In genomic region chr19:48964205-48965032, GRCh38 we compare ENCODE assay signal across 6 cellular contexts. TPM values are rescaled to one million over a fixed set of nuclear protein-coding genes. Genes with fewer than 3 reads are reported as not detected.
DNase-seq lines count a peak whose midpoint lies in the region; ATAC-seq and TF ChIP-seq lines count a peak whose summit lies in the region.

No MANE protein-coding gene starts in this region.

- ATAC-seq in naive B cell (ENCODE audit: low read depth in 2 of 2) (no peak), GM21737 (IDR thresholded peaks at IDR 0.05; ENCODE audit: unreplicated experiment) (no peak)

- WGBS in HUES64: 23% methylated on average over 19 of the region's 19 CpGs

- H3K4me1 Mint-ChIP-seq in naive B cell: peaks cover 63 to 72% (median 64%) of the 10 kb centered on the region in 3 donors

- H3K4me3 ChIP-seq in HUES64 (ENCODE audit: low read length): peak overlapping the region; percentile 61
- peak overlapping the region; percentile 89 to 94 for H3K4me3 ChIP-seq in ascending aorta

- H3K36me3 Mint-ChIP-seq in naive B cell: peaks cover 5 to 12% of the 10 kb centered on the region in 2 donors

- no peaks in the 10 kb centered on the region for H3K27me3 Mint-ChIP-seq in naive B cell

- H3K4me3 Mint-ChIP-seq in naive B cell: peak overlapping the region; percentile 91 to 99 (median 98)

- intact Hi-C loops in ascending aorta (cut with DNase I): loop anchor here (1.0 to 2.0 kb wide), 4 partner anchors 28 to 128 kb away; partner anchors contain the start of genes GYS1, HSD17B14, NUCB1 and RUVBL2

- peaks cover 19% of the 10 kb centered on the region for H3K4me1 ChIP-seq in HUES64 (ENCODE audit: insufficient read depth, low read length)
- H3K4me1 ChIP-seq in ascending aorta: peaks cover 9 to 37% of the 10 kb centered on the region in 2 donors

- no peak for DNase-seq in ascending aorta (ENCODE audit: low spot score in 2 of 2)
- no peak for DNase-seq in naive B cell
- DNase-seq in UCSD-AML1 (lab: John Stamatoyannopoulos, UW; ENCODE audit: unreplicated experiment): no peak
- no peak for DNase-seq in HK-2 (ENCODE audit: unreplicated experiment)

- H3K9ac ChIP-seq in HUES64 (ENCODE audit: low read depth, low read length): peak overlapping the region; percentile 92

- H3K27ac ChIP-seq in HUES64 (ENCODE audit: low read depth, low read length) (peak overlapping the region; percentile 91), ascending aorta (peak overlapping the region; percentile 89 to 96)

- no peak for TF ChIP-seq CTCF in ascending aorta (IDR thresholded peaks at IDR 0.05)

- H3K9me3 Mint-ChIP-seq in naive B cell: peaks cover 0 to 2% (median 0%) of the 10 kb centered on the region in 7 donors

- H3K27me3 ChIP-seq in HUES64 (ENCODE audit: insufficient read depth, low read length): no peaks in the 10 kb centered on the region
- H3K27me3 ChIP-seq in ascending aorta: no peaks in the 10 kb centered on the region

- peaks cover 39% of the 10 kb centered on the region for H3K36me3 ChIP-seq in HUES64 (ENCODE audit: insufficient read depth, low read length)
- peaks cover 18 to 27% of the 10 kb centered on the region in 2 donors for H3K36me3 ChIP-seq in ascending aorta

- H3K27ac Mint-ChIP-seq in naive B cell: peak overlapping the region; percentile 74 to 99 (median 94)

- H3K9me3 ChIP-seq in HUES64 (ENCODE audit: insufficient read depth, low read depth, low read length) (no peaks in the 10 kb centered on the region), ascending aorta (no peaks in the 10 kb centered on the region)

RNA-seq across cellular contexts. Expression of gene FTL, which starts 0.7 kb away (rescaled TPM):
- 1,683 TPM for polyA plus RNA-seq in HUES64 (2013, experiment 1 of 2)
- 1,737 TPM for polyA plus RNA-seq in HUES64 (2013, experiment 2 of 2)
- total RNA-seq in ascending aorta: 7,736 TPM
- polyA plus RNA-seq in naive B cell (ENCODE audit: low read depth in 6 of 6): 1,000 to 10,000 TPM; 5,752 to 7,301 (median 6,284) TPM

RNA-seq across cellular contexts. Expression of gene BAX, which starts 9.7 kb away (rescaled TPM):
- 186 TPM for polyA plus RNA-seq in HUES64 (2013, experiment 1 of 2)
- 182 TPM for polyA plus RNA-seq in HUES64 (2013, experiment 2 of 2)
- 182 TPM for total RNA-seq in ascending aorta
- polyA plus RNA-seq in naive B cell (ENCODE audit: low read depth in 6 of 6): 10 to 100 TPM; 56.0 to 88.2 (median 68.3) TPM

RNA-seq across cellular contexts. Expression of gene GYS1, which starts 28.7 kb away (rescaled TPM):
- 21.1 TPM for polyA plus RNA-seq in HUES64 (2013, experiment 1 of 2)
- 26.6 TPM for polyA plus RNA-seq in HUES64 (2013, experiment 2 of 2)
- 21.8 TPM for total RNA-seq in ascending aorta
- polyA plus RNA-seq in naive B cell (ENCODE audit: low read depth in 6 of 6): 10 to 100 TPM; 16.0 to 24.1 (median 20.5) TPM

RNA-seq across cellular contexts. Expression of gene RUVBL2, which starts 29.3 kb away (rescaled TPM):
- 73.5 TPM for polyA plus RNA-seq in HUES64 (2013, experiment 1 of 2)
- polyA plus RNA-seq in HUES64 (2013, experiment 2 of 2): 75.6 TPM
- 106 TPM for total RNA-seq in ascending aorta
- polyA plus RNA-seq in naive B cell (ENCODE audit: low read depth in 6 of 6): 10 to 100 TPM; 39.7 to 63.2 (median 50.0) TPM

RNA-seq across cellular contexts. Expression of gene DHDH, which starts 30.9 kb away (rescaled TPM):
- 0.70 TPM for polyA plus RNA-seq in HUES64 (2013, experiment 1 of 2)
- 1.2 TPM for polyA plus RNA-seq in HUES64 (2013, experiment 2 of 2)
- total RNA-seq in ascending aorta: not detected
- under 1 TPM in 1 of 6 donors, not detected in 5; 0.32 TPM for polyA plus RNA-seq in naive B cell (ENCODE audit: low read depth in 6 of 6)
